Comparison of ENCODE assay signal across 10 cellular contexts in the genomic region with DNA sequence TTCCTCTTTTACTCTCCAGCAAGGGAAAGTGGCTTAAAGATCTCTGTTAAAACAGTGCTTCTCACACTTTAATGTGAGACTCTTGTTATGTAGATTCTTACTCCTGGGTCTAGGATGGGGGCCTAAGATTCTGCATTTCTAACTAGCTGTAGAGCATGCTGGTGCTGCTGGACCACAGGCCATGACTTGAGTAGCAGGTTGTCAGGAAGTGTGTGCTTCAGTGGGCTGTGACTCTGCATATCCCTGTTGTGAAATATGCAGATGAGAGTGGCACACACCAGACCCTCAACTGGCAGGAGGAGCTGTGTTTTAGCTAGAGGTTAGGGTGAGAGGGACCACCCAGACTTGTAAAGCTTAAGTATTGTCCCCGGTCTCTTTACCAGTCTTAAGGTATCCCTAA.
A peak's percentile ranks its signal among the peaks of the same experiment; 100 is the strongest.
DNase-seq lines count a peak whose midpoint lies in the region; ATAC-seq, FAIRE-seq and TF ChIP-seq lines count a peak whose summit lies in the region.
"Had no signal": no experiment of that assay in that cellular context is flagged by ENCODE, and none has a peak within 500 bp of the region (broad histone marks: within the 10 kb centered on the region; RNA-seq: fewer than 3 reads in every experiment).

No MANE protein-coding gene starts in this region.

- no peaks in the 10 kb centered on the region for H3K79me2 ChIP-seq in ACC112 (ENCODE audit: control insufficient read depth, insufficient read depth, low read length, unreplicated experiment)
- no peaks in the 10 kb centered on the region for H3K79me2 ChIP-seq in keratinocyte (ENCODE audit: control insufficient read depth, insufficient read depth, low read length)

- H3K27me3 Mint-ChIP-seq in activated CD8-positive, alpha-beta T cell treated with anti-CD3 and anti-CD28 coated beads for 36 hours = no peaks in the 10 kb centered on the region
- H3K27me3 Mint-ChIP-seq in Calu3 (ENCODE audit: unreplicated experiment) = no peaks in the 10 kb centered on the region

- peak; percentile 41 for ATAC-seq in HG02885 (IDR thresholded peaks at IDR 0.05; ENCODE audit: poor library complexity, unreplicated experiment)
- ATAC-seq in activated CD8-positive, alpha-beta T cell treated with anti-CD3 and anti-CD28 coated beads for 36 hours = peak; percentile 84
- ATAC-seq in HG02840 (IDR thresholded peaks at IDR 0.05; ENCODE audit: low FRiP score, unreplicated experiment) = no peak

- peaks cover 14% of the 10 kb centered on the region for H3K4me1 Mint-ChIP-seq in activated CD8-positive, alpha-beta T cell treated with anti-CD3 and anti-CD28 coated beads for 36 hours (ENCODE audit: low read depth)
- H3K4me1 Mint-ChIP-seq in Calu3 (ENCODE audit: low read depth, unreplicated experiment) = peaks cover 8% of the 10 kb centered on the region

- H4K20me1 ChIP-seq in keratinocyte (ENCODE audit: control insufficient read depth, extremely low read depth, insufficient read depth, low read length) = no peaks in the 10 kb centered on the region

- no peaks in the 10 kb centered on the region for H3K9me3 Mint-ChIP-seq in activated CD8-positive, alpha-beta T cell treated with anti-CD3 and anti-CD28 coated beads for 36 hours
- no peaks in the 10 kb centered on the region for H3K9me3 Mint-ChIP-seq in Calu3 (ENCODE audit: low read depth, unreplicated experiment)

- no peaks in the 10 kb centered on the region for H3K36me3 Mint-ChIP-seq in activated CD8-positive, alpha-beta T cell treated with anti-CD3 and anti-CD28 coated beads for 36 hours (ENCODE audit: low read depth)
- no peaks in the 10 kb centered on the region for H3K36me3 Mint-ChIP-seq in Calu3 (ENCODE audit: insufficient read depth, unreplicated experiment)

- TF ChIP-seq EP300 in stomach (IDR thresholded peaks at IDR 0.05) = no peak

- WGBS in stomach, 5 donors = 74 to 93% (median 84%) methylated on average over 1 of the region's 1 CpG

- FAIRE-seq in keratinocyte (lab: Jason Lieb, UNC) = peak; percentile 78

- H3K4me2 ChIP-seq in keratinocyte (ENCODE audit: control insufficient read depth, extremely low read depth, insufficient read depth, low read depth, low read length) = peak overlapping the region; percentile 88

- H3K27me3 ChIP-seq in ACC112 (ENCODE audit: insufficient read depth, low read length) (no peaks in the 10 kb centered on the region), keratinocyte (ENCODE audit: control insufficient read depth, extremely low read depth, insufficient read depth, low read length) (no peaks in the 10 kb centered on the region), stomach (no peaks in the 10 kb centered on the region)

- H3K9me1 ChIP-seq in keratinocyte (ENCODE audit: control insufficient read depth, extremely low read depth, insufficient read depth, low read length) = no peaks in the 10 kb centered on the region

- no peaks in the 10 kb centered on the region for H3K9me3 ChIP-seq in keratinocyte (ENCODE audit: control insufficient read depth, low read depth, low read length)
- no peaks in the 10 kb centered on the region for H3K9me3 ChIP-seq in stomach

- H3K27ac ChIP-seq in ACC112 (ENCODE audit: low read depth, low read length) (no peak overlapping the region), keratinocyte (ENCODE audit: control insufficient read depth, insufficient read depth, low read length) (peak overlapping the region; percentile 7), stomach (no peak overlapping the region)

- POLR2A ChIA-PET in activated CD8-positive, alpha-beta T cell treated with anti-CD3 and anti-CD28 coated beads for 36 hours (lab: Charles Lee) = no interaction called here

- DNase-seq in activated CD8-positive, alpha-beta T cell treated with anti-CD3 and anti-CD28 coated beads for 36 hours = peak; percentile 23
- DNase-seq in keratinocyte (ENCODE audit: low read depth, low spot score) (no peak), hypothalamus (lab: John Stamatoyannopoulos, UW) (no peak), stomach (no peak), Calu3 (no peak)
- DNase-seq: activated gamma-delta T cell treated with Interleukin-2 at 50 U/mL for 16 hours, NCI-H446 treated with DMSO at 0.1 percent for 48 hours had no signal

- CTCF ChIA-PET in activated CD8-positive, alpha-beta T cell treated with anti-CD3 and anti-CD28 coated beads for 36 hours (lab: Charles Lee) = no interaction called here
- CTCF ChIA-PET in Calu3 (lab: Charles Lee) = no interaction called here

- H3K36me3 ChIP-seq in ACC112 (ENCODE audit: insufficient read depth, low read length) (no peaks in the 10 kb centered on the region), keratinocyte (ENCODE audit: control insufficient read depth in 2 of 2, extremely low read depth in 1 of 2, insufficient read depth in 2 of 2, low read length in 2 of 2) (no peaks in the 10 kb centered on the region), stomach (no peaks in the 10 kb centered on the region)

- H3K4me1 ChIP-seq in ACC112 (ENCODE audit: control insufficient read depth, insufficient read depth, low read length, unreplicated experiment) = peaks cover 19% of the 10 kb centered on the region
- H3K4me1 ChIP-seq in keratinocyte (ENCODE audit: control insufficient read depth, extremely low read depth, insufficient read depth, low read length) = peaks cover 21% of the 10 kb centered on the region
- H3K4me1 ChIP-seq in stomach = peaks cover 7 to 29% (median 13%) of the 10 kb centered on the region in 4 donors

- H3K4me3 Mint-ChIP-seq in activated CD8-positive, alpha-beta T cell treated with anti-CD3 and anti-CD28 coated beads for 36 hours = peak overlapping the region; percentile 50
- no peak overlapping the region for H3K4me3 Mint-ChIP-seq in Calu3 (ENCODE audit: low read depth, unreplicated experiment)

- H3K4me3 ChIP-seq in ACC112 (ENCODE audit: low read depth, low read length) (peak overlapping the region; percentile 30), keratinocyte (ENCODE audit: control insufficient read depth in 2 of 3, extremely low read depth in 1 of 3, insufficient read depth in 2 of 3, low read depth in 1 of 3, low read length in 3 of 3) (peak overlapping the region in 2 of 3 experiments; percentile 48 to 59), stomach (no peak overlapping the region)

- H2AFZ ChIP-seq in ACC112 (ENCODE audit: low read length, unreplicated experiment) = peak overlapping the region; percentile 71
- no peak overlapping the region for H2AFZ ChIP-seq in keratinocyte (ENCODE audit: control insufficient read depth, low read length)

- peak overlapping the region; percentile 34 for H3K9ac ChIP-seq in keratinocyte (ENCODE audit: control insufficient read depth, extremely low read depth, insufficient read depth, low read length)

- TF ChIP-seq CTCF in activated CD8-positive, alpha-beta T cell treated with anti-CD3 and anti-CD28 coated beads for 36 hours (IDR thresholded peaks at IDR 0.05) = no peak
- no peak for TF ChIP-seq CTCF in keratinocyte (optimal IDR thresholded peaks at IDR 0.05 in 1 of 3, IDR thresholded peaks at IDR 0.05 in 1 of 3, conservative IDR thresholded peaks at IDR 0.05 in 1 of 3; ENCODE audit: extremely low read depth in 1 of 3, insufficient read depth in 2 of 3, low read length in 3 of 3)
- TF ChIP-seq CTCF in stomach (IDR thresholded peaks at IDR 0.05) = no peak
- TF ChIP-seq CTCF in Calu3 (IDR thresholded peaks at IDR 0.05; ENCODE audit: unreplicated experiment) = no peak

- dilution Hi-C loops in keratinocyte (cut with MboI; ENCODE audit: extremely low pct_ligation_motif_present, low sequenced_read_pairs) = no loop called here

- H3K27ac Mint-ChIP-seq in activated CD8-positive, alpha-beta T cell treated with anti-CD3 and anti-CD28 coated beads for 36 hours = peak overlapping the region; percentile 52
- no peak overlapping the region for H3K27ac Mint-ChIP-seq in Calu3 (ENCODE audit: unreplicated experiment)

- intact Hi-C loops in activated CD8-positive, alpha-beta T cell treated with anti-CD3 and anti-CD28 coated beads for 36 hours (cut with micrococcal nuclease) = no loop called here
- intact Hi-C loops in stomach (cut with DNase I; ENCODE audit: low total_unique reads) = no loop called here
- intact Hi-C loops in Calu3 (cut with micrococcal nuclease; ENCODE audit: unreplicated experiment) = no loop called here

- TF ChIP-seq POLR2A in stomach (IDR thresholded peaks at IDR 0.05) = no peak

- BruUV-seq in Calu3 (replicated peaks; lab: Mats Ljungman, UMichigan) = no TSS peak

Comparison
In these comparisons a context has a peak if more than half of its experiments do, and no peak if none do; other contexts are left out.
1. H3K4me3 ChIP-seq: peak in ACC112 (single experiment) and keratinocyte (2 of 3); none in stomach (0 of 4).